8 cellular contexts compared by ENCODE assay signal in the genomic region with DNA sequence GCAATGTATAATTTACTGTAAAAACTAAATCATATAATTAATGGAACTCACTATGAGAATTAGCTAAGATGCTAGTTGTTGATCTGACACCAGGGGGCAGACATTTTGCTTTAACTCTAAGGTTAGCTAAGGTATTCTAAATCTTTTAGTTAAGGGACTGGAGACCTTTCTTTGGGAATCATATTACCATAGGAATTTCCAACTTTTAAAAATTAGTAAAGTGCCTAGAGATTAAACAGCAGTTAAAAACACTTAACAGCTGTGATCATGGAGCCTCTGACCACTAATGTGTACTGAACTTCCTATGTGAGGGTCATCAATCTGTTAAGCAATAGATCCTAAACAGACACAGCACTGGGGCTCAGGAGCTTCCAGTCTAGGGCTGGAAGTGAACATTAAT.
DNase-seq lines count a peak whose midpoint lies in the region; ATAC-seq and TF ChIP-seq lines count a peak whose summit lies in the region.

No MANE protein-coding gene starts in this region.

- ATAC-seq in GM19463 (IDR thresholded peaks at IDR 0.05; ENCODE audit: unreplicated experiment) (no peak), GM19324 (IDR thresholded peaks at IDR 0.05; ENCODE audit: low FRiP score, unreplicated experiment) (no peak)

- H3K9ac ChIP-seq in neuronal stem cell (ENCODE audit: low read depth, low read length, poor library complexity), result no peak overlapping the region

- no peaks in the 10 kb centered on the region for H3K4me1 ChIP-seq in neuronal stem cell (ENCODE audit: control insufficient read depth in 2 of 2, insufficient read depth in 1 of 2, low read depth in 1 of 2, low read length in 2 of 2)

- no peaks in the 10 kb centered on the region for H3K9me3 ChIP-seq in neuronal stem cell (replicated peaks in 1 of 2; ENCODE audit: control insufficient read depth in 2 of 2, insufficient read depth in 1 of 2, low read depth in 1 of 2, low read length in 2 of 2)

- H2AK5ac ChIP-seq in neuronal stem cell (ENCODE audit: low read depth, low read length), result no peak overlapping the region

- TF ChIP-seq CTCF in HL-60 (IDR thresholded peaks at IDR 0.05; ENCODE audit: insufficient read depth, low read length), result peak; percentile 41
- TF ChIP-seq CTCF in epithelial cell of esophagus (IDR thresholded peaks at IDR 0.05; ENCODE audit: insufficient read depth, low read depth, low read length, missing control alignments), result peak; percentile 65

- no peak overlapping the region for H2BK120ac ChIP-seq in neuronal stem cell (ENCODE audit: low read depth, low read length)

- no peaks in the 10 kb centered on the region for H3K36me3 ChIP-seq in neuronal stem cell (replicated peaks in 1 of 2; ENCODE audit: control insufficient read depth in 2 of 2, insufficient read depth in 2 of 2, low read length in 2 of 2)

- H3K4ac ChIP-seq in neuronal stem cell (ENCODE audit: low read length), result no peak overlapping the region

- H3K23ac ChIP-seq in neuronal stem cell (ENCODE audit: low read depth, low read length, poor library complexity), result no peak overlapping the region

- no peak overlapping the region for H4K91ac ChIP-seq in neuronal stem cell (ENCODE audit: low read depth, low read length, poor library complexity)

- no peak overlapping the region for H2AFZ ChIP-seq in neuronal stem cell (ENCODE audit: low read length)

- H2BK15ac ChIP-seq in neuronal stem cell (ENCODE audit: low read length), result no peak overlapping the region

- H3K27ac ChIP-seq in HL-60 (replicated peaks) (no peak overlapping the region), neuronal stem cell (replicated peaks; ENCODE audit: low read length) (no peak overlapping the region)

- H2BK5ac ChIP-seq in neuronal stem cell (ENCODE audit: low read length), result no peak overlapping the region

- H3K4me2 ChIP-seq in neuronal stem cell (ENCODE audit: insufficient read depth, low read length, poor library complexity, severe bottlenecking), result no peak overlapping the region

- no peak overlapping the region for H4K8ac ChIP-seq in neuronal stem cell (ENCODE audit: low read depth, low read length)

- DNase-seq in DMS153 treated with DMSO at 0.1 percent for 48 hours (lab: John Stamatoyannopoulos, UW; ENCODE audit: unreplicated experiment) (peak; percentile 12), DMS153 (lab: John Stamatoyannopoulos, UW) (no peak), HL-60 (ENCODE audit: low read depth in 1 of 2, low spot score in 1 of 2) (peak in 1 of 2 experiments; percentile 10), OCI-M1 (lab: John Stamatoyannopoulos, UW) (peak; percentile 48), epithelial cell of esophagus (ENCODE audit: low read depth) (peak; percentile 74), neuronal stem cell (ENCODE audit: low spot score) (peak; percentile 45)

- H3K4me3 ChIP-seq in HL-60 (replicated peaks; ENCODE audit: insufficient read depth, low read length), result no peak overlapping the region
- H3K4me3 ChIP-seq in epithelial cell of esophagus (ENCODE audit: low read length), result no peak overlapping the region
- no peak overlapping the region for H3K4me3 ChIP-seq in neuronal stem cell (ENCODE audit: low read length in 2 of 2)

- no peak overlapping the region for H3K14ac ChIP-seq in neuronal stem cell (ENCODE audit: low read length)

- H2BK12ac ChIP-seq in neuronal stem cell (ENCODE audit: low read length), result no peak overlapping the region

- no peaks in the 10 kb centered on the region for H3K79me1 ChIP-seq in neuronal stem cell (ENCODE audit: low read depth, low read length)

- H3K18ac ChIP-seq in neuronal stem cell (ENCODE audit: low read length), result no peak overlapping the region

- no peaks in the 10 kb centered on the region for H3K27me3 ChIP-seq in HL-60 (ENCODE audit: insufficient read depth, poor library complexity, severe bottlenecking)
- H3K27me3 ChIP-seq in neuronal stem cell (ENCODE audit: control insufficient read depth in 3 of 3, insufficient read depth in 3 of 3, low read depth in 1 of 3, low read length in 3 of 3), result no peaks in the 10 kb centered on the region
